1 cellular context compared by ENCODE assay signal in genomic region chr15:90910441-90911301, GRCh38.
TF ChIP-seq lines count a peak whose summit lies in the region.

No MANE protein-coding gene starts in this region.

TF ChIP-seq in K562, 482 proteins besides CTCF, POLR2A, EP300 and RAD21:
- TF ChIP-seq ZNF589 (CRISPR knock-in tag; IDR thresholded peaks at IDR 0.05; ENCODE audit: low read depth): no peak
- peak; percentile 37; the same call in 1 of the 2 replicates for TF ChIP-seq POLR2G (IDR thresholded peaks at IDR 0.05; ENCODE audit: low read depth, low read length)
- peak; percentile 47 for TF ChIP-seq RBFOX2 (IDR thresholded peaks at IDR 0.05; ENCODE audit: low read depth, low read length)
- no peak for TF ChIP-seq ZNF24 (IDR thresholded peaks at IDR 0.05)
- TF ChIP-seq CC2D1A (IDR thresholded peaks at IDR 0.05): no peak
- no peak for TF ChIP-seq ASH1L (IDR thresholded peaks at IDR 0.05; ENCODE audit: borderline replicate concordance, low read depth, partially characterized antibody)
- TF ChIP-seq EWSR1 (IDR thresholded peaks at IDR 0.05; ENCODE audit: borderline replicate concordance, low read depth, partially characterized antibody): no peak
- TF ChIP-seq ZNF639 (CRISPR knock-in tag; conservative IDR thresholded peaks at IDR 0.05 in 1 of 2, IDR thresholded peaks at IDR 0.05 in 1 of 2): no peak
TF ChIP-seq in K562: peak in this region for 2.
